ENCODE assay signal across 8 cellular contexts in genomic region chr5:35924950-35925722, GRCh38. TPM values are rescaled to one million over a fixed set of nuclear protein-coding genes. Genes with fewer than 3 reads are reported as not detected.
DNase-seq lines count a peak whose midpoint lies in the region; ATAC-seq and TF ChIP-seq lines count a peak whose summit lies in the region.

No MANE protein-coding gene starts in this region.

- WGBS in mammary epithelial cell (ENCODE audit: low coverage, missing lambda C conversion rate): 13% methylated on average over 19 of the region's 21 CpGs

- CTCF ChIA-PET in mammary epithelial cell (lab: Charles Lee; ENCODE audit: low non-redundant PET): interaction anchor here (0.5 to 1.5 kb wide), 7 partner anchors 103 to 996 kb away, joined by 3 to 20 read pairs (median 4); partner anchors contain the start of gene DNAJC21

- DNase-seq in DMS153 treated with DMSO at 0.1 percent for 48 hours (lab: John Stamatoyannopoulos, UW; ENCODE audit: unreplicated experiment): peak; percentile 41
- DNase-seq in NCI-H1048 (lab: John Stamatoyannopoulos, UW): peak; percentile 40
- peak; percentile 56 to 69 (median 65) for DNase-seq in activated CD4-positive, CD25-positive, alpha-beta regulatory T cell (lab: John Stamatoyannopoulos, UW)
- peak; percentile 61 for DNase-seq in mammary epithelial cell
- DNase-seq in kidney epithelial cell (ENCODE audit: low read depth): no peak
- DNase-seq in stimulated activated CD4-positive, alpha-beta T cell treated with anti-CD3 and anti-CD28 coated beads, Interleukin-2, amount 100 ng/mL, for 48 hours: peak; percentile 76 to 78
- no peak for DNase-seq in NCI-H128 (lab: John Stamatoyannopoulos, UW; ENCODE audit: unreplicated experiment)

- H3K4me1 ChIP-seq in mammary epithelial cell (ENCODE audit: insufficient read depth, low read length): peaks cover 23% of the 10 kb centered on the region

- H3K4me3 ChIP-seq in mammary epithelial cell (replicated peaks in 1 of 3; ENCODE audit: insufficient read depth in 1 of 3, low read depth in 2 of 3, low read length in 3 of 3) (no peak overlapping the region), kidney epithelial cell (ENCODE audit: low read depth, low read length) (no peak overlapping the region)

- no peak overlapping the region for H3K9ac ChIP-seq in mammary epithelial cell (ENCODE audit: insufficient read depth, low read length)

- dilution Hi-C loops in mammary epithelial cell (cut with HindIII; ENCODE audit: low sequenced_read_pairs): no loop called here

- intact Hi-C loops in mammary epithelial cell (cut with micrococcal nuclease): loop anchor here (1.0 to 10.0 kb wide), 4 partner anchors 148 to 1453 kb away; no protein-coding TSS in a partner anchor

- H3K79me2 ChIP-seq in mammary epithelial cell (ENCODE audit: insufficient read depth, low read length): no peaks in the 10 kb centered on the region

- no peaks in the 10 kb centered on the region for H4K20me1 ChIP-seq in mammary epithelial cell (ENCODE audit: insufficient read depth, low read length)

- H3K4me2 ChIP-seq in mammary epithelial cell (ENCODE audit: insufficient read depth, low read depth, low read length): peak overlapping the region; percentile 26

- no peaks in the 10 kb centered on the region for H3K36me3 ChIP-seq in mammary epithelial cell (ENCODE audit: insufficient read depth, low read length)
- H3K36me3 ChIP-seq in kidney epithelial cell (ENCODE audit: control insufficient read depth, insufficient read depth, low read length): no peaks in the 10 kb centered on the region

- peak; percentile 87 to 88 for TF ChIP-seq CTCF in mammary epithelial cell (conservative IDR thresholded peaks at IDR 0.05 in 1 of 2, IDR thresholded peaks at IDR 0.05 in 1 of 2; ENCODE audit: extremely low read depth in 1 of 2, insufficient read depth in 1 of 2, low read depth in 1 of 2, low read length in 2 of 2)
- TF ChIP-seq CTCF in kidney epithelial cell (IDR thresholded peaks at IDR 0.05; ENCODE audit: insufficient read depth, low read length, poor library complexity, severe bottlenecking): peak; percentile 83

- ATAC-seq in GM21717 (IDR thresholded peaks at IDR 0.05; ENCODE audit: unreplicated experiment): peak; percentile 72

- BruUV-seq in mammary epithelial cell (replicated peaks; lab: Mats Ljungman, UMichigan): no TSS peak

- peak overlapping the region; percentile 62 for H2AFZ ChIP-seq in mammary epithelial cell (ENCODE audit: low read depth, low read length)

- H3K27me3 ChIP-seq in mammary epithelial cell (ENCODE audit: insufficient read depth, low read length) (no peaks in the 10 kb centered on the region), kidney epithelial cell (ENCODE audit: control insufficient read depth, insufficient read depth, low read length) (peaks cover 5% of the 10 kb centered on the region)

- H3K9me3 ChIP-seq in mammary epithelial cell (replicated peaks; ENCODE audit: insufficient read depth, low read length): no peaks in the 10 kb centered on the region

- H3K27ac ChIP-seq in mammary epithelial cell (ENCODE audit: insufficient read depth, low read depth, low read length): no peak overlapping the region

- in situ Hi-C loops in mammary epithelial cell (cut with MboI; ENCODE audit: low sequenced_read_pairs in 2 of 2): loop anchor here (5.0 to 25.0 kb wide), 5 partner anchors 148 to 838 kb away; no protein-coding TSS in a partner anchor

RNA-seq across cellular contexts. Expression of gene CAPSL, which starts 13.3 kb away (rescaled TPM):
- total RNA-seq in mammary epithelial cell: not detected
- polyA plus RNA-seq in mammary epithelial cell: not detected
- polyA minus RNA-seq in mammary epithelial cell: not detected
- not detected in 2 replicates for total RNA-seq in kidney epithelial cell

Comparison
In these comparisons a context has a peak if more than half of its experiments do, and no peak if none do; other contexts are left out.
1. DNase-seq: peak in DMS153 treated with DMSO at 0.1 percent for 48 hours (single experiment), NCI-H1048 (single experiment), activated CD4-positive, CD25-positive, alpha-beta regulatory T cell (4 of 4), mammary epithelial cell (single experiment) and stimulated activated CD4-positive, alpha-beta T cell treated with anti-CD3 and anti-CD28 coated beads, Interleukin-2, amount 100 ng/mL, for 48 hours (2 of 2); none in kidney epithelial cell (single experiment) and NCI-H128 (single experiment).